In genomic region chr20:63537525-63538203, GRCh38 we compare ENCODE assay signal across 9 cellular contexts. TPM values are rescaled to one million over a fixed set of nuclear protein-coding genes. Genes with fewer than 3 reads are reported as not detected.
A peak's percentile ranks its signal among the peaks of the same experiment; 100 is the strongest.
DNase-seq lines count a peak whose midpoint lies in the region; ATAC-seq and TF ChIP-seq lines count a peak whose summit lies in the region.
"Had no signal": no experiment of that assay in that cellular context is flagged by ENCODE, and none has a peak within 500 bp of the region (broad histone marks: within the 10 kb centered on the region; RNA-seq: fewer than 3 reads in every experiment).

No MANE protein-coding gene starts in this region.

- intact Hi-C loops in left colon (cut with DNase I, micrococcal nuclease) = loop anchor here (5.0 to 10.0 kb wide), 2 partner anchors 435 to 437 kb away; partner anchors contain the start of gene SAMD10 (in 1 of the 2)

- peak; percentile 87 for DNase-seq in BE2C
- DNase-seq in NCI-H345 (lab: John Stamatoyannopoulos, UW) = peak; percentile 88
- peak; percentile 90 for DNase-seq in cerebellum (ENCODE audit: low spot score)
- DNase-seq in left colon = peak; percentile 94 to 98
- DNase-seq in stimulated activated CD4-positive, alpha-beta T cell treated with anti-CD3 and anti-CD28 coated beads, Interleukin-2, amount 100 ng/mL, for 24 hours = peak; percentile 95

- peak overlapping the region; percentile 43 for H3K4me3 ChIP-seq in BE2C (ENCODE audit: low read depth, low read length)

- peak; percentile 88 for ATAC-seq in GM19025 (IDR thresholded peaks at IDR 0.05; ENCODE audit: low read depth, unreplicated experiment)
- peak; percentile 78 for ATAC-seq in HG03196 (IDR thresholded peaks at IDR 0.05; ENCODE audit: unreplicated experiment)
- peak; percentile 94 to 95 for ATAC-seq in activated CD4-positive, CD25-positive, alpha-beta regulatory T cell treated with anti-CD3 and anti-CD28 coated beads, Interleukin-2, amount 50 U/mL, for 24 hours
- peak; percentile 59 for ATAC-seq in left colon

- peak; percentile 90 for TF ChIP-seq CTCF in BE2C (IDR thresholded peaks at IDR 0.05; ENCODE audit: low read depth, low read length)

- no peaks in the 10 kb centered on the region for H3K27me3 ChIP-seq in BE2C

- no peaks in the 10 kb centered on the region for H3K9me3 ChIP-seq in BE2C

- H3K4me1 ChIP-seq in BE2C = peaks cover 14% of the 10 kb centered on the region

- H3K36me3 ChIP-seq in BE2C = no peaks in the 10 kb centered on the region

RNA-seq across cellular contexts. Expression of gene PTK6, which starts 0.5 kb away (rescaled TPM):
- polyA plus RNA-seq in BE2C (2012; ENCODE audit: insufficient read depth, insufficient read length, low read depth) = 1.2 TPM
- total RNA-seq in cerebellum (not detected), left colon (100 to 1,000 TPM in 1 of 2 donors, 10 to 100 TPM in 1; 85.7 to 117 TPM)
- total RNA-seq: glomerular endothelial cell had no signal

RNA-seq across cellular contexts. Expression of gene SRMS, which starts 9.9 kb away (rescaled TPM):
- polyA plus RNA-seq in BE2C (2012; ENCODE audit: insufficient read depth, insufficient read length, low read depth) = not detected
- total RNA-seq in cerebellum = not detected
- 1 to 10 TPM; 2.4 to 4.6 TPM for total RNA-seq in left colon
- total RNA-seq: glomerular endothelial cell had no signal

RNA-seq across cellular contexts. Expression of gene FNDC11, which starts 16.3 kb away (rescaled TPM):
- not detected for polyA plus RNA-seq in BE2C (2012; ENCODE audit: insufficient read depth, insufficient read length, low read depth)
- total RNA-seq in cerebellum (0.73 TPM), left colon (under 1 TPM in 1 of 2 donors, not detected in 1; 0.42 TPM)

RNA-seq across cellular contexts. Expression of gene PPDPF, which starts 17.1 kb away (rescaled TPM):
- polyA plus RNA-seq in BE2C (2012; ENCODE audit: insufficient read depth, insufficient read length, low read depth) = 447 TPM
- total RNA-seq in cerebellum = 48.6 TPM
- total RNA-seq in left colon = 100 to 1,000 TPM; 554 to 564 TPM

RNA-seq across cellular contexts. Expression of gene HELZ2, which starts 36.4 kb away (rescaled TPM):
- polyA plus RNA-seq in BE2C (2012; ENCODE audit: insufficient read depth, insufficient read length, low read depth) = 7.6 TPM
- total RNA-seq in cerebellum (6.7 TPM), left colon (10 to 100 TPM; 39.2 to 43.0 TPM)

Comparison
In these comparisons a context has a peak if more than half of its experiments do, and no peak if none do; other contexts are left out.
1. Peak in every context shown above with its lines: DNase-seq, ATAC-seq and H3K4me3 ChIP-seq.
2. RNA of gene PTK6, which starts 0.5 kb away (total RNA-seq): 85.7 to 117 TPM in left colon; not detected in cerebellum (single experiment); every median in the first group is over 10 times any median in the second.